1 cellular context compared by ENCODE assay signal in the genomic region with DNA sequence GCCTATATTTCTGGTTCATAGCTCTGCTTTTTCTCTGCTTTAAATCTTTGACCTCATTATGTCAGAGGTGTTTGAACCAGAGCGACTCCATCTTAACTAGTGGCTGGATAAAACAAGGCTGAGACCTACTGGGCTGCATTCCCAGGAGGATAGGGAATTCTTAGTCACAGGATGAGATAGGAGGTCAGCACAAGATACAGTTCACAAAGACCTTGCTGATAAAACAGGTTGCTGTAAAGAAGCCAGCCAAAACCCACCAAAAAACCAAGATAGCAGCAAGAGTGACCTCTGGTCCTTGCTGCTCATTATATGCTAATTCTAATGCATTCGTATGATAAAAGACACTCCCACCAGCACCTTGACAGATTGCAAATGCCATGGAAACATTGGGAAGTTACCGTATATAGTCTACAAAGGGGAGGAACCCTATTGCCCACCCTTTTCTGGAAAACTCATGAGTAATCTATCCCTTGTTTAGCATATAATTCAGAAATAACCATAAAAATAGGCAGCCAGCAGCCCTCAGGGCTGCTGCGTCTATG.
TF ChIP-seq lines count a peak whose summit lies in the region.

No MANE protein-coding gene starts in this region.

TF ChIP-seq in GM23338, 12 proteins besides CTCF, POLR2A, EP300 and RAD21:
- TF ChIP-seq, protein P1, sequence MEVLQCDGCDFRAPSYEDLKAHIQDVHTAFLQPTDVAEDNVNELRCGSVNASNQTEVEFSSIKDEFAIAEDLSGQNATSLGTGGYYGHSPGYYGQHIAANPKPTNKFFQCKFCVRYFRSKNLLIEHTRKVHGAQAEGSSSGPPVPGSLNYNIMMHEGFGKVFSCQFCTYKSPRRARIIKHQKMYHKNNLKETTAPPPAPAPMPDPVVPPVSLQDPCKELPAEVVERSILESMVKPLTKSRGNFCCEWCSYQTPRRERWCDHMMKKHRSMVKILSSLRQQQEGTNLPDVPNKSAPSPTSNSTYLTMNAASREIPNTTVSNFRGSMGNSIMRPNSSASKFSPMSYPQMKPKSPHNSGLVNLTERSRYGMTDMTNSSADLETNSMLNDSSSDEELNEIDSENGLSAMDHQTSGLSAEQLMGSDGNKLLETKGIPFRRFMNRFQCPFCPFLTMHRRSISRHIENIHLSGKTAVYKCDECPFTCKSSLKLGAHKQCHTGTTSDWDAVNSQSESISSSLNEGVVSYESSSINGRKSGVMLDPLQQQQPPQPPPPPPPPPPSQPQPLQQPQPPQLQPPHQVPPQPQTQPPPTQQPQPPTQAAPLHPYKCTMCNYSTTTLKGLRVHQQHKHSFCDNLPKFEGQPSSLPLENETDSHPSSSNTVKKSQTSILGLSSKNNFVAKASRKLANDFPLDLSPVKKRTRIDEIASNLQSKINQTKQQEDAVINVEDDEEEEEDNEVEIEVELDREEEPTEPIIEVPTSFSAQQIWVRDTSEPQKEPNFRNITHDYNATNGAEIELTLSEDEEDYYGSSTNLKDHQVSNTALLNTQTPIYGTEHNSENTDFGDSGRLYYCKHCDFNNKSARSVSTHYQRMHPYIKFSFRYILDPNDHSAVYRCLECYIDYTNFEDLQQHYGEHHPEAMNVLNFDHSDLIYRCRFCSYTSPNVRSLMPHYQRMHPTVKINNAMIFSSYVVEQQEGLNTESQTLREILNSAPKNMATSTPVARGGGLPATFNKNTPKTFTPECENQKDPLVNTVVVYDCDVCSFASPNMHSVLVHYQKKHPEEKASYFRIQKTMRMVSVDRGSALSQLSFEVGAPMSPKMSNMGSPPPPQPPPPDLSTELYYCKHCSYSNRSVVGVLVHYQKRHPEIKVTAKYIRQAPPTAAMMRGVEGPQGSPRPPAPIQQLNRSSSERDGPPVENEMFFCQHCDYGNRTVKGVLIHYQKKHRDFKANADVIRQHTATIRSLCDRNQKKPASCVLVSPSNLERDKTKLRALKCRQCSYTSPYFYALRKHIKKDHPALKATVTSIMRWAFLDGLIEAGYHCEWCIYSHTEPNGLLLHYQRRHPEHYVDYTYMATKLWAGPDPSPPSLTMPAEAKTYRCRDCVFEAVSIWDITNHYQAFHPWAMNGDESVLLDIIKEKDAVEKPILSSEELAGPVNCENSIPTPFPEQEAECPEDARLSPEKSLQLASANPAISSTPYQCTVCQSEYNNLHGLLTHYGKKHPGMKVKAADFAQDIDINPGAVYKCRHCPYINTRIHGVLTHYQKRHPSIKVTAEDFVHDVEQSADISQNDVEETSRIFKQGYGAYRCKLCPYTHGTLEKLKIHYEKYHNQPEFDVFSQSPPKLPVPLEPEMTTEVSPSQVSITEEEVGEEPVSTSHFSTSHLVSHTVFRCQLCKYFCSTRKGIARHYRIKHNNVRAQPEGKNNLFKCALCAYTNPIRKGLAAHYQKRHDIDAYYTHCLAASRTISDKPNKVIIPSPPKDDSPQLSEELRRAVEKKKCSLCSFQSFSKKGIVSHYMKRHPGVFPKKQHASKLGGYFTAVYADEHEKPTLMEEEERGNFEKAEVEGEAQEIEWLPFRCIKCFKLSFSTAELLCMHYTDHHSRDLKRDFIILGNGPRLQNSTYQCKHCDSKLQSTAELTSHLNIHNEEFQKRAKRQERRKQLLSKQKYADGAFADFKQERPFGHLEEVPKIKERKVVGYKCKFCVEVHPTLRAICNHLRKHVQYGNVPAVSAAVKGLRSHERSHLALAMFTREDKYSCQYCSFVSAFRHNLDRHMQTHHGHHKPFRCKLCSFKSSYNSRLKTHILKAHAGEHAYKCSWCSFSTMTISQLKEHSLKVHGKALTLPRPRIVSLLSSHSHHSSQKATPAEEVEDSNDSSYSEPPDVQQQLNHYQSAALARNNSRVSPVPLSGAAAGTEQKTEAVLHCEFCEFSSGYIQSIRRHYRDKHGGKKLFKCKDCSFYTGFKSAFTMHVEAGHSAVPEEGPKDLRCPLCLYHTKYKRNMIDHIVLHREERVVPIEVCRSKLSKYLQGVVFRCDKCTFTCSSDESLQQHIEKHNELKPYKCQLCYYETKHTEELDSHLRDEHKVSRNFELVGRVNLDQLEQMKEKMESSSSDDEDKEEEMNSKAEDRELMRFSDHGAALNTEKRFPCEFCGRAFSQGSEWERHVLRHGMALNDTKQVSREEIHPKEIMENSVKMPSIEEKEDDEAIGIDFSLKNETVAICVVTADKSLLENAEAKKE (CRISPR knock-in tag; IDR thresholded peaks at IDR 0.05): no peak
- TF ChIP-seq, protein P2, sequence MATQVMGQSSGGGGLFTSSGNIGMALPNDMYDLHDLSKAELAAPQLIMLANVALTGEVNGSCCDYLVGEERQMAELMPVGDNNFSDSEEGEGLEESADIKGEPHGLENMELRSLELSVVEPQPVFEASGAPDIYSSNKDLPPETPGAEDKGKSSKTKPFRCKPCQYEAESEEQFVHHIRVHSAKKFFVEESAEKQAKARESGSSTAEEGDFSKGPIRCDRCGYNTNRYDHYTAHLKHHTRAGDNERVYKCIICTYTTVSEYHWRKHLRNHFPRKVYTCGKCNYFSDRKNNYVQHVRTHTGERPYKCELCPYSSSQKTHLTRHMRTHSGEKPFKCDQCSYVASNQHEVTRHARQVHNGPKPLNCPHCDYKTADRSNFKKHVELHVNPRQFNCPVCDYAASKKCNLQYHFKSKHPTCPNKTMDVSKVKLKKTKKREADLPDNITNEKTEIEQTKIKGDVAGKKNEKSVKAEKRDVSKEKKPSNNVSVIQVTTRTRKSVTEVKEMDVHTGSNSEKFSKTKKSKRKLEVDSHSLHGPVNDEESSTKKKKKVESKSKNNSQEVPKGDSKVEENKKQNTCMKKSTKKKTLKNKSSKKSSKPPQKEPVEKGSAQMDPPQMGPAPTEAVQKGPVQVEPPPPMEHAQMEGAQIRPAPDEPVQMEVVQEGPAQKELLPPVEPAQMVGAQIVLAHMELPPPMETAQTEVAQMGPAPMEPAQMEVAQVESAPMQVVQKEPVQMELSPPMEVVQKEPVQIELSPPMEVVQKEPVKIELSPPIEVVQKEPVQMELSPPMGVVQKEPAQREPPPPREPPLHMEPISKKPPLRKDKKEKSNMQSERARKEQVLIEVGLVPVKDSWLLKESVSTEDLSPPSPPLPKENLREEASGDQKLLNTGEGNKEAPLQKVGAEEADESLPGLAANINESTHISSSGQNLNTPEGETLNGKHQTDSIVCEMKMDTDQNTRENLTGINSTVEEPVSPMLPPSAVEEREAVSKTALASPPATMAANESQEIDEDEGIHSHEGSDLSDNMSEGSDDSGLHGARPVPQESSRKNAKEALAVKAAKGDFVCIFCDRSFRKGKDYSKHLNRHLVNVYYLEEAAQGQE (IDR thresholded peaks at IDR 0.05; ENCODE audit: unreplicated experiment): no peak
- TF ChIP-seq ZNF331 (CRISPR knock-in tag; IDR thresholded peaks at IDR 0.05; ENCODE audit: low read depth) (no peak), EZH2phosphoT487 (IDR thresholded peaks at IDR 0.05; ENCODE audit: unreplicated experiment) (no peak), EZH2 (IDR thresholded peaks at IDR 0.05; ENCODE audit: low read depth, unreplicated experiment) (no peak), CREB1 (CRISPR knock-in tag; IDR thresholded peaks at IDR 0.05; ENCODE audit: low read depth) (no peak), NANOG (IDR thresholded peaks at IDR 0.05; ENCODE audit: borderline replicate concordance) (no peak), ZNF114 (CRISPR knock-in tag; IDR thresholded peaks at IDR 0.05) (no peak), JUNB (IDR thresholded peaks at IDR 0.05; ENCODE audit: unreplicated experiment) (no peak)
- TF ChIP-seq, protein P3, sequence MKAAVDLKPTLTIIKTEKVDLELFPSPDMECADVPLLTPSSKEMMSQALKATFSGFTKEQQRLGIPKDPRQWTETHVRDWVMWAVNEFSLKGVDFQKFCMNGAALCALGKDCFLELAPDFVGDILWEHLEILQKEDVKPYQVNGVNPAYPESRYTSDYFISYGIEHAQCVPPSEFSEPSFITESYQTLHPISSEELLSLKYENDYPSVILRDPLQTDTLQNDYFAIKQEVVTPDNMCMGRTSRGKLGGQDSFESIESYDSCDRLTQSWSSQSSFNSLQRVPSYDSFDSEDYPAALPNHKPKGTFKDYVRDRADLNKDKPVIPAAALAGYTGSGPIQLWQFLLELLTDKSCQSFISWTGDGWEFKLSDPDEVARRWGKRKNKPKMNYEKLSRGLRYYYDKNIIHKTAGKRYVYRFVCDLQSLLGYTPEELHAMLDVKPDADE (IDR thresholded peaks at IDR 0.05): no peak
